In genomic region chr17:18381953-18382245, GRCh38 we compare ENCODE assay signal across 22 cellular contexts. TPM values are rescaled to one million over a fixed set of nuclear protein-coding genes. Genes with fewer than 3 reads are reported as not detected.
"Had no signal": no experiment of that assay in that cellular context is flagged by ENCODE, and none has a peak within 500 bp of the region (broad histone marks: within the 10 kb centered on the region; RNA-seq: fewer than 3 reads in every experiment).

No MANE protein-coding gene starts in this region.

- H3K9me3 Mint-ChIP-seq: activated CD4-positive, alpha-beta T cell treated with anti-CD3 and anti-CD28 coated beads, Interleukin-2, amount 10 ng/mL, durations not matched to agents 24 days and 14 days; WTC11 had no signal

- H3K36me3 ChIP-seq: ovary, right lobe of liver had no signal

- H3K4me1 ChIP-seq: foreskin keratinocyte had no signal

- DNase-seq: activated CD8-positive, alpha-beta T cell treated with anti-CD3 and anti-CD28 coated beads, Interleukin-2, amount 10 ng/mL, durations not matched to agents 7 days and 5 days; activated effector memory CD4-positive, alpha-beta T cell treated with Interleukin-2 at 50 U/mL for 16 hours; activated naive CD4-positive, alpha-beta T cell treated with anti-CD3 and anti-CD28 coated beads, Interleukin-2, amount 50 U/mL, for 16 hours; activated T-cell treated with anti-CD3 and anti-CD28 coated beads, Interleukin-2, amount 50 U/mL, for 48 hours; amygdala; dorsolateral prefrontal cortex; foreskin keratinocyte; glutamatergic neuron; hippocampal formation; islet precursor cell; ovary; SK-N-SH; stimulated activated CD4-positive, alpha-beta T cell treated with anti-CD3 and anti-CD28 coated beads, Interleukin-4, amount 100 ng/mL, for 4 hours; stimulated activated naive CD4-positive, alpha-beta T cell had no signal

- H3K36me3 Mint-ChIP-seq: WTC11 had no signal

- H3K4me3 Mint-ChIP-seq: activated CD4-positive, alpha-beta T cell treated with anti-CD3 and anti-CD28 coated beads, Interleukin-2, amount 10 ng/mL, durations not matched to agents 24 days and 14 days; activated CD8-positive, alpha-beta T cell treated with anti-CD3 and anti-CD28 coated beads, Interleukin-2, amount 10 ng/mL, durations not matched to agents 7 days and 5 days; WTC11 had no signal

- H3K27ac ChIP-seq: dorsolateral prefrontal cortex, foreskin keratinocyte, ovary, right lobe of liver had no signal

- H3K27me3 ChIP-seq: ovary, right lobe of liver had no signal

- H3K4me3 ChIP-seq: dorsolateral prefrontal cortex, lung, ovary, right lobe of liver had no signal

- H3K9me2 ChIP-seq: SK-N-SH had no signal

- H3K4me2 ChIP-seq: SK-N-SH had no signal

- H3K27ac Mint-ChIP-seq: activated CD8-positive, alpha-beta T cell treated with anti-CD3 and anti-CD28 coated beads, Interleukin-2, amount 10 ng/mL, durations not matched to agents 7 days and 5 days; WTC11 had no signal

- H3K9me3 ChIP-seq: ovary, right lobe of liver, SK-N-SH had no signal

- ATAC-seq: activated CD8-positive, alpha-beta T cell treated with anti-CD3 and anti-CD28 coated beads, Interleukin-2, amount 10 ng/mL, durations not matched to agents 7 days and 5 days; foreskin keratinocyte; right lobe of liver had no signal

RNA-seq across cellular contexts. Expression of gene EVPLL, which starts 4.3 kb away (rescaled TPM):
- total RNA-seq: activated CD4-positive, alpha-beta T cell treated with anti-CD3 and anti-CD28 coated beads, Interleukin-2, amount 10 ng/mL, durations not matched to agents 24 days and 14 days; activated CD8-positive, alpha-beta T cell treated with anti-CD3 and anti-CD28 coated beads, Interleukin-2, amount 10 ng/mL, durations not matched to agents 7 days and 5 days; cardiac septum; epithelial cell of proximal tubule; fibroblast of lung; myocyte; ovary; WTC11 had no signal
- polyA plus RNA-seq: fibroblast of lung, ovary, SK-N-SH had no signal
